ENCODE assay signal across 12 cellular contexts in the genomic region with DNA sequence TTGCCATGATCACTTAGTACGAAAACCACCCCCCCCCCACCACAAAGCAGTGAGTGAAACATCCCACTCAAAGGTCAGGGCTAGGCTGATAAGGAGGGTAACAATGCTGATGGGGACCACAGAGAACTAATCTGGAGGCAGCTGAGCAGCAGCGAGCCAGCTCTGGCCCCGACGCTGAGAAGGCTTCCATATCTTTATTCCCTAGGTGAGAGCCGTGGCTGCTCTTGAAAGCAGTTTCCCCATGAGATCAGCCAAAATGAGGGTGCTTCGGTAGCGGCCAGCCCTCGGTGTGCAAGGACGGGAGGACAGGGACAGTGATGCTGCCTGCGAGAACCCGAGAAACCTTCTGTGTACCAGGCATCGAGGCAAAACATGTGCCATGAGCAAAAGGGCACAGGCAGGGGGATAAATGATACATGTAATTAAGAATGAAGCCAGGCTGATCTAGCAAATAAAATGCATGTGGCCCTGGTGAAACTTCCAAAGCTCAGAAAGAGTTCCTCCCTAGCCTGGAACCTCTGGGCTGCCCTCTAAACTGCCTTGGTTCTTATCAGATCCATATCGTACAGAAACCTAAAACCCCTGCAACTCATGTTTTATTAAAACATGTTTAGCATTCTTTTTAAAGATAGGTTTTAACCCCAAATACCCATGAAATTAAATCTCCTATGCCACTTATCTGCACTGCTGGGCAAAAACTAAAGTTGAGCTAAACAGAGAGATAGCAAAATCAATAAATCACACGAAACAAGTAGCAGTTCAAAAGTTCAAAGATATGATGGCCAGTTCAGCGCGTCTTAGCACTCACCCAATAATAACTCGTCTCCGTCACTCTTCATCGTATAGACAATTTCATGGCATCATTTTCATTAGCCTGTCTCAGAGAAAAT.
DNase-seq lines count a peak whose midpoint lies in the region; ATAC-seq, FAIRE-seq and TF ChIP-seq lines count a peak whose summit lies in the region.
"Had no signal": no experiment of that assay in that cellular context is flagged by ENCODE, and none has a peak within 500 bp of the region (broad histone marks: within the 10 kb centered on the region; RNA-seq: fewer than 3 reads in every experiment).

No MANE protein-coding gene starts in this region.

- H3K9me3 ChIP-seq in HUES48 (ENCODE audit: control insufficient read depth, insufficient read depth, low read length) = no peaks in the 10 kb centered on the region
- H3K9me3 ChIP-seq in astrocyte (ENCODE audit: insufficient read depth, low read depth, low read length) = no peaks in the 10 kb centered on the region
- H3K9me3 ChIP-seq in skeletal muscle satellite cell (replicated peaks; ENCODE audit: low read length) = no peaks in the 10 kb centered on the region

- H3K9me3 Mint-ChIP-seq in astrocyte (ENCODE audit: unreplicated experiment) = peaks cover 3% of the 10 kb centered on the region
- H3K9me3 Mint-ChIP-seq in activated T-helper 1 cell treated with anti-CD3 and anti-CD28 coated beads, Interleukin-12 subunit alpha, Interleukin-12 subunit beta, Interleukin-2, Interleukin-4 antibody, amounts not matched to agents 30 ng/mL and 10 ng/mL and 1 ng/mL, durations not matched to agents 14 hours and 24 hours and 36 hours = no peaks in the 10 kb centered on the region
- H3K9me3 Mint-ChIP-seq: activated B cell treated with CpG ODN at 0.5 μM for 24 hours; activated naive CD4-positive, alpha-beta T cell treated with anti-CD3 and anti-CD28 coated beads, Interleukin-2, amount 50 U/mL, for 72 hours had no signal

- no peak for FAIRE-seq in astrocyte (lab: Jason Lieb, UNC)

- H3K79me2 ChIP-seq in astrocyte (ENCODE audit: insufficient read depth, low read length) = peaks cover 67% of the 10 kb centered on the region

- peaks cover 3% of the 10 kb centered on the region for H3K36me3 Mint-ChIP-seq in astrocyte (ENCODE audit: low read depth, unreplicated experiment)
- H3K36me3 Mint-ChIP-seq in activated T-helper 1 cell treated with anti-CD3 and anti-CD28 coated beads, Interleukin-12 subunit alpha, Interleukin-12 subunit beta, Interleukin-2, Interleukin-4 antibody, amounts not matched to agents 30 ng/mL and 10 ng/mL and 1 ng/mL, durations not matched to agents 14 hours and 24 hours and 36 hours (ENCODE audit: low read depth) = no peaks in the 10 kb centered on the region

- H3K27ac ChIP-seq in HUES48 (ENCODE audit: low read depth, low read length) (peak overlapping the region; percentile 42), astrocyte (ENCODE audit: low read depth, low read length) (peak overlapping the region; percentile 43)
- H3K27ac ChIP-seq: epithelial cell of prostate had no signal

- intact Hi-C loops in activated T-helper 1 cell treated with anti-CD3 and anti-CD28 coated beads, Interleukin-12 subunit alpha, Interleukin-12 subunit beta, Interleukin-2, Interleukin-4 antibody, amounts not matched to agents 30 ng/mL and 10 ng/mL and 1 ng/mL, durations not matched to agents 14 hours and 24 hours and 36 hours (cut with micrococcal nuclease) = no loop called here

- H4K20me1 ChIP-seq in astrocyte (ENCODE audit: insufficient read depth, low read length) = no peaks in the 10 kb centered on the region

- H3K27ac Mint-ChIP-seq in astrocyte (ENCODE audit: unreplicated experiment) = no peak overlapping the region
- H3K27ac Mint-ChIP-seq in activated T-helper 1 cell treated with anti-CD3 and anti-CD28 coated beads, Interleukin-12 subunit alpha, Interleukin-12 subunit beta, Interleukin-2, Interleukin-4 antibody, amounts not matched to agents 30 ng/mL and 10 ng/mL and 1 ng/mL, durations not matched to agents 14 hours and 24 hours and 36 hours = no peak overlapping the region

- H3K36me3 ChIP-seq in HUES48 (ENCODE audit: control insufficient read depth, insufficient read depth, low read length) (no peaks in the 10 kb centered on the region), astrocyte (ENCODE audit: insufficient read depth, low read length) (no peaks in the 10 kb centered on the region), skeletal muscle satellite cell (ENCODE audit: insufficient read depth, low read length) (no peaks in the 10 kb centered on the region)

- ATAC-seq in HG03565 (IDR thresholded peaks at IDR 0.05; ENCODE audit: unreplicated experiment) = no peak
- ATAC-seq: HCT116 had no signal

- no peak for DNase-seq in astrocyte (ENCODE audit: low read depth)
- DNase-seq in iPS-NIHi11 (ENCODE audit: low spot score) = peak; percentile 23
- no peak for DNase-seq in NCI-H1417 (lab: John Stamatoyannopoulos, UW)
- DNase-seq in NK-92 (lab: John Stamatoyannopoulos, UW; ENCODE audit: unreplicated experiment) = no peak
- no peak for DNase-seq in activated T-helper 1 cell treated with anti-CD3 and anti-CD28 coated beads, Interleukin-12 subunit alpha, Interleukin-12 subunit beta, Interleukin-2, Interleukin-4 antibody, amounts not matched to agents 30 ng/mL and 10 ng/mL and 1 ng/mL, durations not matched to agents 14 hours and 24 hours and 36 hours (ENCODE audit: low spot score)
- DNase-seq: activated B cell treated with CpG ODN at 0.5 μM for 24 hours had no signal

- peak overlapping the region; percentile 35 for H3K4me3 Mint-ChIP-seq in astrocyte (ENCODE audit: unreplicated experiment)
- no peak overlapping the region for H3K4me3 Mint-ChIP-seq in activated T-helper 1 cell treated with anti-CD3 and anti-CD28 coated beads, Interleukin-12 subunit alpha, Interleukin-12 subunit beta, Interleukin-2, Interleukin-4 antibody, amounts not matched to agents 30 ng/mL and 10 ng/mL and 1 ng/mL, durations not matched to agents 14 hours and 24 hours and 36 hours
- H3K4me3 Mint-ChIP-seq: activated B cell treated with CpG ODN at 0.5 μM for 24 hours had no signal

- TF ChIP-seq CTCF in astrocyte (IDR thresholded peaks at IDR 0.05; ENCODE audit: insufficient read depth, low read depth, low read length) = no peak

- peaks cover 59% of the 10 kb centered on the region for H3K4me1 Mint-ChIP-seq in astrocyte (ENCODE audit: low read depth, unreplicated experiment)
- H3K4me1 Mint-ChIP-seq in activated T-helper 1 cell treated with anti-CD3 and anti-CD28 coated beads, Interleukin-12 subunit alpha, Interleukin-12 subunit beta, Interleukin-2, Interleukin-4 antibody, amounts not matched to agents 30 ng/mL and 10 ng/mL and 1 ng/mL, durations not matched to agents 14 hours and 24 hours and 36 hours (ENCODE audit: low read depth) = no peaks in the 10 kb centered on the region

- H3K27me3 ChIP-seq in HUES48 (ENCODE audit: control insufficient read depth, insufficient read depth, low read length) = no peaks in the 10 kb centered on the region
- no peaks in the 10 kb centered on the region for H3K27me3 ChIP-seq in astrocyte (ENCODE audit: insufficient read depth, low read length)
- H3K27me3 ChIP-seq in skeletal muscle satellite cell (ENCODE audit: control insufficient read depth, insufficient read depth, low read length) = no peaks in the 10 kb centered on the region

- no peaks in the 10 kb centered on the region for H3K27me3 Mint-ChIP-seq in astrocyte (ENCODE audit: low read depth, unreplicated experiment)
- peaks cover 16% of the 10 kb centered on the region for H3K27me3 Mint-ChIP-seq in activated T-helper 1 cell treated with anti-CD3 and anti-CD28 coated beads, Interleukin-12 subunit alpha, Interleukin-12 subunit beta, Interleukin-2, Interleukin-4 antibody, amounts not matched to agents 30 ng/mL and 10 ng/mL and 1 ng/mL, durations not matched to agents 14 hours and 24 hours and 36 hours (ENCODE audit: insufficient read depth)
- H3K27me3 Mint-ChIP-seq: activated B cell treated with CpG ODN at 0.5 μM for 24 hours had no signal

- no peak overlapping the region for H2AFZ ChIP-seq in astrocyte (ENCODE audit: low read depth, low read length)

- H3K4me3 ChIP-seq in HUES48 (ENCODE audit: low read depth, low read length) = no peak overlapping the region
- H3K4me3 ChIP-seq in astrocyte (ENCODE audit: insufficient read depth, low read depth, low read length) = no peak overlapping the region
- H3K4me3 ChIP-seq in skeletal muscle satellite cell (ENCODE audit: low read length) = no peak overlapping the region

- peak overlapping the region; percentile 58 for H3K4me2 ChIP-seq in astrocyte (ENCODE audit: low read length)
- H3K4me2 ChIP-seq in skeletal muscle satellite cell (ENCODE audit: low read length) = peak overlapping the region; percentile 7

- H3K9ac ChIP-seq in HUES48 (ENCODE audit: low read depth, low read length) = no peak overlapping the region
- peak overlapping the region; percentile 63 for H3K9ac ChIP-seq in astrocyte (ENCODE audit: low read length)
- H3K9ac ChIP-seq in skeletal muscle satellite cell (ENCODE audit: low read depth, low read length) = peak overlapping the region; percentile 25

- H3K4me1 ChIP-seq in HUES48 (ENCODE audit: control insufficient read depth, insufficient read depth, low read length) (peaks cover 64% of the 10 kb centered on the region), astrocyte (ENCODE audit: insufficient read depth, low read length) (peaks cover 61% of the 10 kb centered on the region), skeletal muscle satellite cell (ENCODE audit: control insufficient read depth, insufficient read depth, low read length) (peaks cover 43% of the 10 kb centered on the region)
